In genomic region chr2:208240641-208241209, GRCh38 we compare ENCODE assay signal across 1 cellular context.
TF ChIP-seq lines count a peak whose summit lies in the region.

No MANE protein-coding gene starts in this region.

TF ChIP-seq in HepG2, 621 proteins besides CTCF, POLR2A, EP300 and RAD21:
- TF ChIP-seq SIX1 (CRISPR knock-in tag; IDR thresholded peaks at IDR 0.05; ENCODE audit: borderline replicate concordance) (no peak), MED1 (CRISPR knock-in tag; IDR thresholded peaks at IDR 0.05) (no peak), ZNF629 (CRISPR knock-in tag; conservative IDR thresholded peaks at IDR 0.05) (no peak), ZNF639 (CRISPR knock-in tag; conservative IDR thresholded peaks at IDR 0.05) (no peak), ZNF567 (CRISPR knock-in tag; IDR thresholded peaks at IDR 0.05; ENCODE audit: borderline replicate concordance) (no peak), FOXP1 (IDR thresholded peaks at IDR 0.05) (no peak), FOXP1 (CRISPR knock-in tag; IDR thresholded peaks at IDR 0.05) (peak; percentile 38; the same call in 1 of the 2 replicates), POLR2AphosphoS5 (IDR thresholded peaks at IDR 0.05; ENCODE audit: low read depth, low read length) (peak; percentile 29; the same call in 1 of the 2 replicates), ARID2 (CRISPR knock-in tag; IDR thresholded peaks at IDR 0.05; ENCODE audit: borderline replicate concordance) (no peak), ZNF205 (CRISPR knock-in tag; IDR thresholded peaks at IDR 0.05) (no peak), RXRA (CRISPR knock-in tag; IDR thresholded peaks at IDR 0.05) (no peak), ZIK1 (CRISPR knock-in tag; IDR thresholded peaks at IDR 0.05; ENCODE audit: borderline replicate concordance, low read depth) (no peak), FOXA1 (IDR thresholded peaks at IDR 0.05) (no peak), FOXA1 (CRISPR knock-in tag; IDR thresholded peaks at IDR 0.05) (no peak), MED13 (CRISPR knock-in tag; IDR thresholded peaks at IDR 0.05) (no peak), ZSCAN12 (CRISPR knock-in tag; IDR thresholded peaks at IDR 0.05) (no peak), ZFP36L2 (CRISPR knock-in tag; IDR thresholded peaks at IDR 0.05) (no peak), ZNF784 (CRISPR knock-in tag; IDR thresholded peaks at IDR 0.05; ENCODE audit: borderline replicate concordance) (no peak), SIN3A (IDR thresholded peaks at IDR 0.05; ENCODE audit: borderline replicate concordance, low read depth, low read length) (no peak), GATAD2A (CRISPR knock-in tag; IDR thresholded peaks at IDR 0.05) (peak; percentile 60; the same call in 1 of the 2 replicates), ZNF703 (CRISPR knock-in tag; IDR thresholded peaks at IDR 0.05; ENCODE audit: borderline replicate concordance) (no peak), HNF1A (IDR thresholded peaks at IDR 0.05; ENCODE audit: low read depth) (no peak), HNF1A (CRISPR knock-in tag; IDR thresholded peaks at IDR 0.05; ENCODE audit: borderline replicate concordance) (peak; percentile 30; the same call in 1 of the 2 replicates), ZBTB25 (CRISPR knock-in tag; IDR thresholded peaks at IDR 0.05) (no peak), ISX (CRISPR knock-in tag; conservative IDR thresholded peaks at IDR 0.05) (no peak), PRMT3 (CRISPR knock-in tag; IDR thresholded peaks at IDR 0.05; ENCODE audit: borderline replicate concordance, low read depth) (no peak), SP2 (CRISPR knock-in tag; IDR thresholded peaks at IDR 0.05) (no peak), ATF7-NPFF (CRISPR knock-in tag; IDR thresholded peaks at IDR 0.05; ENCODE audit: low read depth) (no peak), ZNF615 (CRISPR knock-in tag; IDR thresholded peaks at IDR 0.05; ENCODE audit: borderline replicate concordance) (no peak), HNF4G (IDR thresholded peaks at IDR 0.05; ENCODE audit: borderline replicate concordance, low read depth, low read length) (no peak), HNF4G (CRISPR knock-in tag; IDR thresholded peaks at IDR 0.05; ENCODE audit: borderline replicate concordance, low read depth) (no peak), RBFOX2 (IDR thresholded peaks at IDR 0.05; ENCODE audit: low read depth, low read length) (peak; percentile 40; the same call in 1 of the 2 replicates), ZNF724P (CRISPR knock-in tag; IDR thresholded peaks at IDR 0.05; ENCODE audit: borderline replicate concordance) (no peak), ETV5 (CRISPR knock-in tag; IDR thresholded peaks at IDR 0.05; ENCODE audit: borderline replicate concordance) (no peak), EZH2 (conservative IDR thresholded peaks at IDR 0.05; ENCODE audit: low read depth, low read length) (no peak), TERF1 (CRISPR knock-in tag; IDR thresholded peaks at IDR 0.05) (no peak), YEATS2 (CRISPR knock-in tag; IDR thresholded peaks at IDR 0.05; ENCODE audit: borderline replicate concordance) (no peak), FOXM1 (CRISPR knock-in tag; IDR thresholded peaks at IDR 0.05) (no peak), ZNF331 (CRISPR knock-in tag; IDR thresholded peaks at IDR 0.05) (no peak), ZNF235 (CRISPR knock-in tag; IDR thresholded peaks at IDR 0.05; ENCODE audit: borderline replicate concordance) (no peak), ARNTL (CRISPR knock-in tag; IDR thresholded peaks at IDR 0.05) (no peak), ZBTB20 (CRISPR knock-in tag; IDR thresholded peaks at IDR 0.05; ENCODE audit: borderline replicate concordance, low read depth) (no peak)
